In the genomic region with DNA sequence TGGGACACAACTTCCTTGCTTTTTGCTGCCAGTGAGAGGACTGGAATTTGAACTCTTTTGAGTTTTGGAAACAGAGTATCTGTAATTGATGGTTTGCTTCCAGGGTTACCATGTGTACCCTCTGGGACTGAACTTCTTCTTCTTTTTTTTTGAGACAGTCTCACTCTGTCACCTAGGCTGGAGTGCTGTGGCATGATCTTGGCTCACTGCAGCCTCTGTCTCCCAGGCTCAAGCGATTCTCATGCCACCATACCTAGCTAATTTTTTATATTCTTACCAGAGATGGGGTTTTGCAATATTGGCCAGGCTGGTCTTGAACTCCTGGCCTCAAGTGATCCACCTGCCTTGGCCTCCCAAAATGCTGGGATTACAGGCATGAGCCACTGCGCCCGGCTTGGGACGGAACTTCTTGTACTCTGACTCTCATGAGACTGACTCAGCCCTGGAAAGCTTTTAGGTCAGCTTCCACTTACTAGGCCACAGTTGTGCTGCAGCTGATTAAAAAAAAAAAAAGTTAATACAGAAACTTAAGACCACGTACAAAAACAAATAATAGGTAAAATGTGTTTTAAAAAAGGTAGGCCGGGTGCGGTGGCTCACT, we compare ENCODE assay signal across 14 cellular contexts. TPM values are rescaled to one million over a fixed set of nuclear protein-coding genes. Genes with fewer than 3 reads are reported as not detected.
DNase-seq lines count a peak whose midpoint lies in the region; ATAC-seq, FAIRE-seq and TF ChIP-seq lines count a peak whose summit lies in the region.
"Had no signal": no experiment of that assay in that cellular context is flagged by ENCODE, and none has a peak within 500 bp of the region (broad histone marks: within the 10 kb centered on the region; RNA-seq: fewer than 3 reads in every experiment).

No MANE protein-coding gene starts in this region.

- no peak overlapping the region for H3K4me3 ChIP-seq in HUES64 (ENCODE audit: low read length)
- no peak overlapping the region for H3K4me3 ChIP-seq in mesodermal cell (ENCODE audit: extremely low read depth, insufficient read depth, low read length, poor library complexity, severe bottlenecking)
- no peak overlapping the region for H3K4me3 ChIP-seq in stomach
- H3K4me3 ChIP-seq: SJSA1 had no signal

- H3K36me3 ChIP-seq in HUES64 (ENCODE audit: insufficient read depth, low read length) (peaks cover 19% of the 10 kb centered on the region), mesodermal cell (ENCODE audit: control insufficient read depth, insufficient read depth, low read length) (peaks cover 55% of the 10 kb centered on the region), stomach (peaks cover 17 to 72% (median 65%) of the 10 kb centered on the region in 4 donors)

- peak overlapping the region; percentile 65; the same call in 1 of the 2 replicates for H3K27ac ChIP-seq in HUES64 (ENCODE audit: low read depth, low read length)
- peak overlapping the region; percentile 67 for H3K27ac ChIP-seq in mesodermal cell (ENCODE audit: low read depth, low read length, severe bottlenecking)
- H3K27ac ChIP-seq in stomach, result peak overlapping the region; percentile 3 to 81 (median 67)
- H3K27ac ChIP-seq: SJSA1 had no signal

- no peak overlapping the region for H3K9ac ChIP-seq in HUES64 (ENCODE audit: low read depth, low read length)

- H3K4me1 ChIP-seq in HUES64 (ENCODE audit: insufficient read depth, low read length) (peaks cover 12% of the 10 kb centered on the region), mesodermal cell (ENCODE audit: control insufficient read depth, insufficient read depth, low read length, poor library complexity, severe bottlenecking) (peaks cover 40% of the 10 kb centered on the region), stomach (peaks cover 30 to 62% (median 50%) of the 10 kb centered on the region in 4 donors)
- H3K4me1 ChIP-seq: SJSA1 had no signal

- no peak for FAIRE-seq in D721Med (lab: Jason Lieb, UNC)

- peak; percentile 57 for DNase-seq in fibroblast of peridontal ligament (ENCODE audit: extremely low read depth)
- no peak for DNase-seq in stomach
- DNase-seq in activated CD8-positive, alpha-beta memory T cell treated with anti-CD3 and anti-CD28 coated beads for 24 hours, result no peak
- no peak for DNase-seq in D721Med (ENCODE audit: insufficient read length, low spot score)
- no peak for DNase-seq in dermis blood vessel endothelial cell
- DNase-seq: central memory CD4-positive, alpha-beta T cell; GDM1; NCI-H1417; NCI-H526 treated with DMSO at 0.1 percent for 48 hours; stimulated activated CD8-positive, alpha-beta memory T cell treated with anti-CD3 and anti-CD28 coated beads, Interleukin-4, amount 100 ng/mL, for 48 hours had no signal

- H3K27me3 ChIP-seq in HUES64 (ENCODE audit: insufficient read depth, low read length) (no peaks in the 10 kb centered on the region), stomach (no peaks in the 10 kb centered on the region)
- H3K27me3 ChIP-seq: SJSA1 had no signal

- no peak for ATAC-seq in HG03135 (IDR thresholded peaks at IDR 0.05; ENCODE audit: unreplicated experiment)

- H3K9me3 ChIP-seq in HUES64 (ENCODE audit: insufficient read depth, low read depth, low read length), result no peaks in the 10 kb centered on the region
- H3K9me3 ChIP-seq in mesodermal cell (ENCODE audit: control insufficient read depth, low read length), result no peaks in the 10 kb centered on the region
- no peaks in the 10 kb centered on the region for H3K9me3 ChIP-seq in stomach
- H3K9me3 ChIP-seq: SJSA1 had no signal

- TF ChIP-seq CTCF in stomach (IDR thresholded peaks at IDR 0.05) (no peak), D721Med (IDR thresholded peaks at IDR 0.05; ENCODE audit: insufficient read depth, missing control alignments) (no peak)

- 94% methylated on average over 6 of the region's 7 CpGs for WGBS in HUES64
- 95 to 100% methylated on average over 3 of the region's 7 CpGs for WGBS in mesodermal cell (ENCODE audit: insufficient coverage in 2 of 2), 2 experiments
- WGBS in stomach, 5 donors, result 55 to 67% (median 60%) methylated on average over 7 of the region's 7 CpGs

- TF ChIP-seq EP300 in stomach (IDR thresholded peaks at IDR 0.05), result no peak

- no peak for TF ChIP-seq POLR2A in stomach (IDR thresholded peaks at IDR 0.05)

- intact Hi-C loops in stomach (cut with DNase I; ENCODE audit: low total_unique reads), result no loop called here

RNA-seq across cellular contexts. Expression of gene SEL1L, which starts 15.8 kb away (rescaled TPM):
- 10.6 TPM for polyA plus RNA-seq in HUES64 (2013, experiment 1 of 2)
- 14.1 TPM for polyA plus RNA-seq in HUES64 (2013, experiment 2 of 2)
- 29.8 TPM for polyA plus RNA-seq in mesodermal cell (2013, experiment 1 of 2)
- 26.5 TPM for polyA plus RNA-seq in mesodermal cell (2013, experiment 2 of 2)
- total RNA-seq in stomach (100 to 1,000 TPM in 2 of 5 donors, 10 to 100 TPM in 3; 11.0 to 175 (median 42.2) TPM), dermis blood vessel endothelial cell (86.1 and 95.8 TPM in 2 replicates)
- 10 to 100 TPM in 1 of 3 donors, 1 to 10 TPM in 2; 5.0 to 10.0 (median 9.3) TPM for polyA plus RNA-seq in stomach
